ENCODE assay signal across 8 cellular contexts in genomic region chr14:31261859-31262739, GRCh38. TPM values are rescaled to one million over a fixed set of nuclear protein-coding genes. Genes with fewer than 3 reads are reported as not detected.
DNase-seq lines count a peak whose midpoint lies in the region; ATAC-seq and TF ChIP-seq lines count a peak whose summit lies in the region.

No MANE protein-coding gene starts in this region.

- peak overlapping the region; percentile 89 for H3K27ac ChIP-seq in fibroblast of lung (ENCODE audit: insufficient read depth, low read length)
- peak overlapping the region in 17 of 21 experiments; percentile 7 to 77 (median 56) for H3K27ac ChIP-seq in skin epidermis

- peak overlapping the region; percentile 28 for H2AFZ ChIP-seq in fibroblast of lung (ENCODE audit: low read length)

- H3K4me3 ChIP-seq in fibroblast of lung (replicated peaks in 1 of 4; ENCODE audit: control extremely low read depth in 1 of 4, insufficient read depth in 1 of 4, low read depth in 3 of 4, low read length in 4 of 4): no peak overlapping the region
- H3K4me3 ChIP-seq in skin epidermis: no peak overlapping the region

- no peak overlapping the region for H3K9ac ChIP-seq in fibroblast of lung (ENCODE audit: insufficient read depth, low read length)

- no peaks in the 10 kb centered on the region for H3K36me3 ChIP-seq in fibroblast of lung (ENCODE audit: control insufficient read depth, insufficient read depth, low read length)

- ATAC-seq in GM21723 (IDR thresholded peaks at IDR 0.05; ENCODE audit: unreplicated experiment): peak; percentile 54
- no peak for ATAC-seq in GM19395 (IDR thresholded peaks at IDR 0.05; ENCODE audit: unreplicated experiment)

- no peaks in the 10 kb centered on the region for H3K9me3 ChIP-seq in fibroblast of lung (ENCODE audit: control insufficient read depth, insufficient read depth, low read depth, low read length)

- peak; percentile 54 for DNase-seq in NCI-H774 (lab: John Stamatoyannopoulos, UW)
- DNase-seq in fibroblast of lung (ENCODE audit: low read depth in 2 of 2): peak; percentile 51 to 73
- DNase-seq in T1000 (lab: John Stamatoyannopoulos, UW): no peak
- DNase-seq in cortex of kidney (lab: John Stamatoyannopoulos, UW): no peak
- no peak for DNase-seq in stimulated activated CD8-positive, alpha-beta memory T cell treated with anti-CD3 and anti-CD28 coated beads, Interleukin-4, amount 100 ng/mL, for 48 hours

- H3K27me3 ChIP-seq in fibroblast of lung (ENCODE audit: control insufficient read depth, insufficient read depth, low read length): no peaks in the 10 kb centered on the region

- H3K4me2 ChIP-seq in fibroblast of lung (ENCODE audit: extremely low read depth, insufficient read depth, low read length): peak overlapping the region; percentile 42

- no peaks in the 10 kb centered on the region for H4K20me1 ChIP-seq in fibroblast of lung (ENCODE audit: control insufficient read depth, extremely low read depth, insufficient read depth, low read length)

- no peak for TF ChIP-seq CTCF in fibroblast of lung (conservative IDR thresholded peaks at IDR 0.05 in 1 of 2, IDR thresholded peaks at IDR 0.05 in 1 of 2; ENCODE audit: low read depth in 1 of 2, low read length in 2 of 2)

- no peaks in the 10 kb centered on the region for H3K79me2 ChIP-seq in fibroblast of lung (ENCODE audit: control insufficient read depth, insufficient read depth, low read length)

- peaks cover 30% of the 10 kb centered on the region for H3K4me1 ChIP-seq in fibroblast of lung (ENCODE audit: control insufficient read depth, extremely low read depth, insufficient read depth, low read length)

RNA-seq across cellular contexts. Expression of gene HECTD1, which starts 54.5 kb away (rescaled TPM):
- total RNA-seq in fibroblast of lung: 405 and 534 TPM in 2 replicates
- 132 and 135 TPM in 2 replicates for polyA plus RNA-seq in fibroblast of lung
- polyA plus RNA-seq in fibroblast of lung (2012): 81.1 and 85.9 TPM in 2 replicates
- 172 and 257 TPM in 2 replicates for polyA minus RNA-seq in fibroblast of lung (ENCODE audit: low replicate concordance)

Comparison
In these comparisons a context has a peak if more than half of its experiments do, and no peak if none do; other contexts are left out.
1. DNase-seq: peak in NCI-H774 (single experiment) and fibroblast of lung (2 of 2); none in T1000 (single experiment), cortex of kidney (single experiment) and stimulated activated CD8-positive, alpha-beta memory T cell treated with anti-CD3 and anti-CD28 coated beads, Interleukin-4, amount 100 ng/mL, for 48 hours (single experiment).